In the genomic region with DNA sequence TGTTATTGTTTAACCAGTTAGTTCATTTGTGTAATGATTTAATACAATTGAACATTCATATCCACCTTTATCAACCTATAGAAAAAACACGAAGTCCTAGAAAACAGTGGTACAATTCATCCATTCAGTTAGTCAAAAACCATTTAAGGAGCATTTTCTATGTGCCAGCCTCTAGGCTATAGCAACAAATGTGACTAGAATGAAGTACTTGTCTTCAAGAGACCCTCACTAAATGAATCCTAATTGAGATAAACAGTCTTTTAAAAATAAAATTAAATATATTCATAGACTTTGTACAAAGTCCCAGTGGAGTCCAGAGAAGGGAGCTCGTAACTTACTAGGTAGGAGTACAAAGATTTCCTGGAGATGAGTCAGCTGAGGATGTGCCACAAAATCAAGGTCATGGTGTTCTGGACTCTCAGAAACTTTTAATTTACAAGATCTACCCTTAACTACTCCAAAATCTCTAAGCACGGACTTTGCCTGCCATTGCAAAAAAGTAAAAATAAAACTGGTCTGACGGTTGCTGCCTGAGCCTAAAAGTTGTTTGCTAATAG, we compare ENCODE assay signal across 26 cellular contexts.
"Had no signal": no experiment of that assay in that cellular context is flagged by ENCODE, and none has a peak within 500 bp of the region (broad histone marks: within the 10 kb centered on the region; RNA-seq: fewer than 3 reads in every experiment).

No MANE protein-coding gene starts in this region.

- H3K9me2 ChIP-seq: SK-N-SH had no signal

- ATAC-seq: activated naive CD4-positive, alpha-beta T cell treated with anti-CD3 and anti-CD28 coated beads, Interleukin-2, amount 50 U/mL, for 72 hours; activated naive CD8-positive, alpha-beta T cell treated with anti-CD3 and anti-CD28 coated beads, Interleukin-2, amount 50 U/mL, for 24 hours; activated T-cell treated with anti-CD3 and anti-CD28 coated beads, Interleukin-2, amount 50 U/mL, for 4 hours; K562; Panc1; Right ventricle myocardium inferior had no signal

- H3K27ac ChIP-seq: brain microvascular endothelial cell had no signal

- H3K4me2 ChIP-seq: SK-N-SH had no signal

- H3K27me3 ChIP-seq: brain microvascular endothelial cell had no signal

- H3K4me3 ChIP-seq: K562 had no signal

- H3K9me3 ChIP-seq: SK-N-SH had no signal

- H3K36me3 ChIP-seq: brain microvascular endothelial cell had no signal

- H3K9ac ChIP-seq: SK-N-SH had no signal

- DNase-seq: activated B cell treated with CpG ODN at 0.5 μM for 24 hours; activated CD4-positive, alpha-beta T cell treated with anti-CD3 and anti-CD28 coated beads for 1 hour; activated CD4-positive, alpha-beta T cell treated with anti-CD3 and anti-CD28 coated beads, Interleukin-2, amount 10 ng/mL, durations not matched to agents 24 days and 14 days; activated CD4-positive, alpha-beta T cell treated with anti-CD3 and anti-CD28 coated beads, Interleukin-2, amount 50 U/mL, for 48 hours; activated CD8-positive, alpha-beta memory T cell treated with anti-CD3 and anti-CD28 coated beads for 24 hours; activated effector memory CD4-positive, alpha-beta T cell treated with anti-CD3 and anti-CD28 coated beads, Interleukin-2, amount 50 U/mL, for 16 hours; activated naive CD4-positive, alpha-beta T cell treated with Interleukin-2 at 50 U/mL for 16 hours; activated naive CD8-positive, alpha-beta T cell treated with anti-CD3 and anti-CD28 coated beads, Interleukin-2, amount 50 U/mL, for 24 hours; activated T-cell treated with anti-CD3 and anti-CD28 coated beads, Interleukin-2, amount 50 U/mL, for 4 hours; brain microvascular endothelial cell; Karpas-422; NCI-H1048; NCI-H1417; NCI-H1694; NCI-H2029; NCI-H2107; NCI-H2171 treated with DMSO at 0.1 percent for 48 hours; NCI-H226; NCI-H526; NCI-H774; RPMI8226; SK-N-SH had no signal
